In the genomic region with DNA sequence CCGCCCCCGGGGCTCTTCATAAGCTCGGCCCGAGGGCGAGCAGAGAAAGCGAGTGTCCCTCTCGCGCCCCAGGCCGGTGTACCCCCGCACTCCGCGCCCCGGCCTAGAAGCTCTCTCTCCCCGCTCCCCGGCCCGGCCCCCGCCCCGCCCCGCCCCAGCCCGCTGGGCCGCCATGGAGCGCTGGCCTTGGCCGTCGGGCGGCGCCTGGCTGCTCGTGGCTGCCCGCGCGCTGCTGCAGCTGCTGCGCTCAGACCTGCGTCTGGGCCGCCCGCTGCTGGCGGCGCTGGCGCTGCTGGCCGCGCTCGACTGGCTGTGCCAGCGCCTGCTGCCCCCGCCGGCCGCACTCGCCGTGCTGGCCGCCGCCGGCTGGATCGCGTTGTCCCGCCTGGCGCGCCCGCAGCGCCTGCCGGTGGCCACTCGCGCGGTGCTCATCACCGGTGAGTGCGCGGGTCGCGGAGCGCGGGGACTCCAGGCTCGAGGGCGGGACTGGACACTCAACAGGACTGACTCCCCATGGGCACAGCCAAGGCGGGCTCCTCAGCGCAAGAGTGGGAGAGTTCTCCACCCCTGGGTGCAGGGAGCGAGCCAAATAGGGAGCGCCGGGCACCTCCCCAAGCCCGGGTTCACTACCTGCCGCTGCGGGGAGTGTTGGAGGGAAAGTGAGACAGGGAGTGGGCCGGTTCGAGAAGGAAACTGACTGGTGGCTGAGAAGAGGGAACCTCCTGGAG, we compare ENCODE assay signal across 9 cellular contexts. TPM values are rescaled to one million over a fixed set of nuclear protein-coding genes. Genes with fewer than 3 reads are reported as not detected.
DNase-seq lines count a peak whose midpoint lies in the region; ATAC-seq, FAIRE-seq and TF ChIP-seq lines count a peak whose summit lies in the region.
"Had no signal": no experiment of that assay in that cellular context is flagged by ENCODE, and none has a peak within 500 bp of the region (broad histone marks: within the 10 kb centered on the region; RNA-seq: fewer than 3 reads in every experiment).

HSD11B2 (plus strand) TSS at position 45 of the 728 bp plus-strand sequence; CDS start at position 173, 128 bp downstream.

- intact Hi-C loops in heart right ventricle (cut with DNase I) (loop anchor here in 1 of 10 donors (5.0 kb wide), 1 partner anchor 36 kb away; no protein-coding TSS in a partner anchor), pancreas (cut with DNase I) (no loop called here)

- ATAC-seq in activated naive CD4-positive, alpha-beta T cell treated with anti-CD3 and anti-CD28 coated beads, Interleukin-2, amount 50 U/mL, for 72 hours = peak; percentile 63 to 65
- ATAC-seq in heart right ventricle = peak; percentile 33 to 66 (median 54)
- ATAC-seq in pancreas = peak; percentile 69 to 84 (median 77)
- ATAC-seq in HG02588 (IDR thresholded peaks at IDR 0.05; ENCODE audit: unreplicated experiment) = no peak

- TF ChIP-seq CTCF in heart right ventricle (IDR thresholded peaks at IDR 0.05) (peak in 1 of 9 donors; percentile 12), pancreas (IDR thresholded peaks at IDR 0.05) (no peak)

- peak within 1 kb of the TSS; percentile 18 to 62 (median 50) for H3K4me3 ChIP-seq in heart right ventricle
- peak within 1 kb of the TSS; percentile 15 to 57 (median 42) for H3K4me3 ChIP-seq in pancreas

- DNase-seq in NCI-H82 (lab: John Stamatoyannopoulos, UW) (peak; percentile 83), NCI-H82 treated with DMSO at 0.1 percent for 48 hours (lab: John Stamatoyannopoulos, UW; ENCODE audit: unreplicated experiment) (no peak), NCI-H510A (lab: John Stamatoyannopoulos, UW) (peak; percentile 70), heart right ventricle (peak in 1 of 2 donors; percentile 52), pancreas (peak; percentile 71 to 89 (median 83)), NCI-H1436 (lab: John Stamatoyannopoulos, UW) (no peak)
- peak in 1 of 2 donors; percentile 40 for DNase-seq in activated naive CD4-positive, alpha-beta T cell treated with anti-CD3 and anti-CD28 coated beads, Interleukin-2, amount 50 U/mL, for 72 hours (ENCODE audit: low spot score in 2 of 2)

- H3K36me3 ChIP-seq in heart right ventricle = peaks cover 0 to 4% (median 0%) of the 10 kb centered on the region in 9 donors
- H3K36me3 ChIP-seq in pancreas = no peaks in the 10 kb centered on the region

- no peaks in the 10 kb centered on the region for H3K9me3 ChIP-seq in heart right ventricle
- H3K9me3 ChIP-seq in pancreas = no peaks in the 10 kb centered on the region

- H3K9me3 Mint-ChIP-seq in activated naive CD4-positive, alpha-beta T cell treated with anti-CD3 and anti-CD28 coated beads, Interleukin-2, amount 50 U/mL, for 72 hours = no peaks in the 10 kb centered on the region

- WGBS in heart right ventricle, 2 donors = 1 to 2% methylated on average over 44 to 79 of the region's 79 CpGs
- WGBS in pancreas, 2 donors = 1% methylated on average over 58 to 72 of the region's 79 CpGs

- no peak for FAIRE-seq in pancreas (lab: Jason Lieb, UNC)

- no peaks in the 10 kb centered on the region for H3K36me3 Mint-ChIP-seq in activated naive CD4-positive, alpha-beta T cell treated with anti-CD3 and anti-CD28 coated beads, Interleukin-2, amount 50 U/mL, for 72 hours

- H3K4me1 ChIP-seq in heart right ventricle = peaks cover 8 to 42% (median 26%) of the 10 kb centered on the region in 9 donors
- peaks cover 8 to 20% (median 12%) of the 10 kb centered on the region in 3 donors for H3K4me1 ChIP-seq in pancreas

- H3K27ac ChIP-seq in heart right ventricle (peak within 1 kb of the TSS in 5 of 10 donors; percentile 29 to 71 (median 45)), pancreas (peak within 1 kb of the TSS; percentile 67 to 84 (median 78))

- H3K27me3 ChIP-seq in heart right ventricle = peaks cover 0 to 61% (median 20%) of the 10 kb centered on the region in 7 donors
- no peaks in the 10 kb centered on the region for H3K27me3 ChIP-seq in pancreas

- no peak within 1 kb of the TSS for H3K27ac Mint-ChIP-seq in activated naive CD4-positive, alpha-beta T cell treated with anti-CD3 and anti-CD28 coated beads, Interleukin-2, amount 50 U/mL, for 72 hours

RNA-seq across cellular contexts. Expression of gene HSD11B2, which starts in this region (rescaled TPM):
- total RNA-seq in activated naive CD4-positive, alpha-beta T cell treated with anti-CD3 and anti-CD28 coated beads, Interleukin-2, amount 50 U/mL, for 72 hours = 1 to 10 TPM; 1.3 to 2.7 TPM
- total RNA-seq in heart right ventricle (1 to 10 TPM in 1 of 10 donors, under 1 TPM in 8, not detected in 1; 0.16 to 1.4 (median 0.57) TPM), pancreas (1 to 10 TPM; 1.4 to 6.8 (median 5.0) TPM)
- polyA plus RNA-seq in heart right ventricle (under 1 TPM; 0.41 to 0.51 TPM), pancreas (10 to 100 TPM in 1 of 2 donors, 1 to 10 TPM in 1; 7.7 to 11.3 TPM)
- total RNA-seq: dermis microvascular lymphatic vessel endothelial cell had no signal

Comparison
In these comparisons a context has a peak if more than half of its experiments do, and no peak if none do; other contexts are left out.
1. RNA of gene HSD11B2 (polyA plus RNA-seq): 7.7 to 11.3 TPM in pancreas; 0.41 to 0.51 TPM in heart right ventricle; every median in the first group is over 4 times any median in the second.
2. DNase-seq: peak in NCI-H82 (single experiment), NCI-H510A (single experiment) and pancreas (6 of 6); none in NCI-H82 treated with DMSO at 0.1 percent for 48 hours (single experiment) and NCI-H1436 (single experiment).